In genomic region chr13:84192125-84192524, GRCh38 we compare ENCODE assay signal across 16 cellular contexts.
A peak's percentile ranks its signal among the peaks of the same experiment; 100 is the strongest.
DNase-seq lines count a peak whose midpoint lies in the region; ATAC-seq and TF ChIP-seq lines count a peak whose summit lies in the region.
"Had no signal": no experiment of that assay in that cellular context is flagged by ENCODE, and none has a peak within 500 bp of the region (broad histone marks: within the 10 kb centered on the region; RNA-seq: fewer than 3 reads in every experiment).

No MANE protein-coding gene starts in this region.

- H2BK120ac ChIP-seq in mesenchymal stem cell (ENCODE audit: low read depth, low read length) = no peak overlapping the region

- no peak overlapping the region for H3K14ac ChIP-seq in mesenchymal stem cell (ENCODE audit: low read length in 2 of 2)

- no peak overlapping the region for H2AFZ ChIP-seq in mesenchymal stem cell (ENCODE audit: low read depth, low read length)

- no peak for ATAC-seq in GM21526 (IDR thresholded peaks at IDR 0.05; ENCODE audit: low FRiP score, unreplicated experiment)
- ATAC-seq: activated T-helper 17 cell treated with anti-CD3 and anti-CD28 coated beads, Interleukin-2, amount 50 U/mL, for 72 hours; left ventricle myocardium superior had no signal

- intact Hi-C loops in activated naive CD4-positive, alpha-beta T cell treated with anti-CD3 and anti-CD28 coated beads for 36 hours (cut with micrococcal nuclease) = no loop called here

- H3K4me3 ChIP-seq in AG10803 (ENCODE audit: low read length) (no peak overlapping the region), MG63 (no peak overlapping the region), choroid plexus epithelial cell (ENCODE audit: low read depth, low read length) (no peak overlapping the region), mesenchymal stem cell (ENCODE audit: insufficient read depth in 1 of 2, low read depth in 1 of 2, low read length in 2 of 2) (no peak overlapping the region)
- H3K4me3 ChIP-seq: BLaER1 treated with 17β-estradiol and CSF1 and Interleukin-3, amounts not matched to agents 10 nM and 100 nM; vagina had no signal

- H2BK5ac ChIP-seq in mesenchymal stem cell (ENCODE audit: low read depth, low read length, poor library complexity, severe bottlenecking) = no peak overlapping the region

- no peak overlapping the region for H2BK12ac ChIP-seq in mesenchymal stem cell (ENCODE audit: low read length in 2 of 2)

- DNase-seq in AG10803 (ENCODE audit: low read depth) (peak; percentile 87), MG63 (peak; percentile 25), choroid plexus epithelial cell (ENCODE audit: low read depth) (peak; percentile 90), mesenchymal stem cell (peak; percentile 75), KBM-7 (no peak)
- no peak for DNase-seq in activated naive CD4-positive, alpha-beta T cell treated with anti-CD3 and anti-CD28 coated beads for 36 hours
- DNase-seq in activated T-cell treated with anti-CD3 and anti-CD28 coated beads, Interleukin-2, amount 50 U/mL, for 24 hours = no peak
- DNase-seq: activated CD4-positive, alpha-beta T cell treated with anti-CD3 and anti-CD28 coated beads, Interleukin-2, amount 50 U/mL, for 4 hours; GF-D8; left ventricle myocardium superior; NCI-H446 had no signal

- H3K4ac ChIP-seq in mesenchymal stem cell (ENCODE audit: low read depth in 1 of 2, low read length in 2 of 2) = no peak overlapping the region

- no peaks in the 10 kb centered on the region for H3K4me1 ChIP-seq in mesenchymal stem cell (ENCODE audit: control insufficient read depth, insufficient read depth, low read depth, low read length)
- H3K4me1 ChIP-seq: vagina had no signal

- H3K23ac ChIP-seq in mesenchymal stem cell (ENCODE audit: low read length in 2 of 2) = no peak overlapping the region

- H3K27ac Mint-ChIP-seq in activated naive CD4-positive, alpha-beta T cell treated with anti-CD3 and anti-CD28 coated beads for 36 hours = no peak overlapping the region
- H3K27ac Mint-ChIP-seq in activated T-cell treated with anti-CD3 and anti-CD28 coated beads, Interleukin-2, amount 50 U/mL, for 24 hours = no peak overlapping the region
- H3K27ac Mint-ChIP-seq: activated T-helper 17 cell treated with anti-CD3 and anti-CD28 coated beads, Interleukin-2, amount 50 U/mL, for 72 hours had no signal

- no peak overlapping the region for H2BK15ac ChIP-seq in mesenchymal stem cell (ENCODE audit: low read depth, poor library complexity, severe bottlenecking)

- H3K4me2 ChIP-seq in mesenchymal stem cell (ENCODE audit: low read length, poor library complexity, severe bottlenecking) = no peak overlapping the region

- in situ Hi-C loops in KBM-7 (cut with MboI; ENCODE audit: low pct_unique_long_range_greater_than_20kb, low sequenced_read_pairs) = no loop called here

- H2AK5ac ChIP-seq in mesenchymal stem cell (ENCODE audit: low read length, severe bottlenecking) = no peak overlapping the region

- H3K18ac ChIP-seq in mesenchymal stem cell (ENCODE audit: low read depth in 1 of 2, low read length in 2 of 2) = no peak overlapping the region

- H4K8ac ChIP-seq in mesenchymal stem cell (ENCODE audit: low read length) = no peak overlapping the region

- H3K79me1 ChIP-seq in mesenchymal stem cell (replicated peaks; ENCODE audit: low read length, poor library complexity, severe bottlenecking) = no peaks in the 10 kb centered on the region

- H3K9me3 ChIP-seq in MG63 (no peaks in the 10 kb centered on the region), mesenchymal stem cell (ENCODE audit: control insufficient read depth, low read length) (peaks cover 25% of the 10 kb centered on the region)
- H3K9me3 ChIP-seq: vagina had no signal

- CTCF ChIA-PET in activated naive CD4-positive, alpha-beta T cell treated with anti-CD3 and anti-CD28 coated beads for 36 hours (lab: Charles Lee) = interaction anchor here (0.6 kb wide), 1 partner anchor 386 kb away, joined by 3 read pairs; no protein-coding TSS in a partner anchor

- H3K4me1 Mint-ChIP-seq in activated naive CD4-positive, alpha-beta T cell treated with anti-CD3 and anti-CD28 coated beads for 36 hours (ENCODE audit: low read depth) = no peaks in the 10 kb centered on the region
- no peaks in the 10 kb centered on the region for H3K4me1 Mint-ChIP-seq in activated T-cell treated with anti-CD3 and anti-CD28 coated beads, Interleukin-2, amount 50 U/mL, for 24 hours (ENCODE audit: low read depth)
- H3K4me1 Mint-ChIP-seq: activated T-helper 17 cell treated with anti-CD3 and anti-CD28 coated beads, Interleukin-2, amount 50 U/mL, for 72 hours had no signal

- no peaks in the 10 kb centered on the region for H3K27me3 Mint-ChIP-seq in activated naive CD4-positive, alpha-beta T cell treated with anti-CD3 and anti-CD28 coated beads for 36 hours (ENCODE audit: low read depth)
- no peaks in the 10 kb centered on the region for H3K27me3 Mint-ChIP-seq in activated T-cell treated with anti-CD3 and anti-CD28 coated beads, Interleukin-2, amount 50 U/mL, for 24 hours
- H3K27me3 Mint-ChIP-seq: activated T-helper 17 cell treated with anti-CD3 and anti-CD28 coated beads, Interleukin-2, amount 50 U/mL, for 72 hours had no signal

- H3K9me3 Mint-ChIP-seq in activated naive CD4-positive, alpha-beta T cell treated with anti-CD3 and anti-CD28 coated beads for 36 hours = no peaks in the 10 kb centered on the region
- peaks cover 3% of the 10 kb centered on the region for H3K9me3 Mint-ChIP-seq in activated T-cell treated with anti-CD3 and anti-CD28 coated beads, Interleukin-2, amount 50 U/mL, for 24 hours

- WGBS in mesenchymal stem cell = 35% methylated on average over 3 of the region's 3 CpGs

- H3K9ac ChIP-seq in mesenchymal stem cell (ENCODE audit: low read length) = no peak overlapping the region
- H3K9ac ChIP-seq: BLaER1 treated with 17β-estradiol and CSF1 and Interleukin-3, amounts not matched to agents 10 nM and 100 nM had no signal

- peak overlapping the region; percentile 27 for H3K27ac ChIP-seq in mesenchymal stem cell (ENCODE audit: low read length, poor library complexity, severe bottlenecking)
- H3K27ac ChIP-seq: BLaER1 treated with 17β-estradiol and CSF1 and Interleukin-3, amounts not matched to agents 10 nM and 100 nM; HL-60; vagina had no signal

- H3K4me3 Mint-ChIP-seq in activated naive CD4-positive, alpha-beta T cell treated with anti-CD3 and anti-CD28 coated beads for 36 hours = no peak overlapping the region
- H3K4me3 Mint-ChIP-seq in activated T-cell treated with anti-CD3 and anti-CD28 coated beads, Interleukin-2, amount 50 U/mL, for 24 hours = no peak overlapping the region
- H3K4me3 Mint-ChIP-seq: activated T-helper 17 cell treated with anti-CD3 and anti-CD28 coated beads, Interleukin-2, amount 50 U/mL, for 72 hours had no signal

- no peak for TF ChIP-seq CTCF in AG10803 (conservative IDR thresholded peaks at IDR 0.05; ENCODE audit: low read length)
- no peak for TF ChIP-seq CTCF in choroid plexus epithelial cell (conservative IDR thresholded peaks at IDR 0.05; ENCODE audit: low read depth, low read length)

- H3K36me3 Mint-ChIP-seq in activated naive CD4-positive, alpha-beta T cell treated with anti-CD3 and anti-CD28 coated beads for 36 hours (ENCODE audit: low read depth) = no peaks in the 10 kb centered on the region
- H3K36me3 Mint-ChIP-seq in activated T-cell treated with anti-CD3 and anti-CD28 coated beads, Interleukin-2, amount 50 U/mL, for 24 hours (ENCODE audit: low read depth) = no peaks in the 10 kb centered on the region

- H3K36me3 ChIP-seq in MG63 (no peaks in the 10 kb centered on the region), mesenchymal stem cell (ENCODE audit: control insufficient read depth in 1 of 2, insufficient read depth in 2 of 2, low read depth in 1 of 2, low read length in 2 of 2) (no peaks in the 10 kb centered on the region)
- H3K36me3 ChIP-seq: BLaER1 treated with 17β-estradiol and CSF1 and Interleukin-3, amounts not matched to agents 10 nM and 100 nM; vagina had no signal

- H3K27me3 ChIP-seq in MG63 (no peaks in the 10 kb centered on the region), mesenchymal stem cell (ENCODE audit: control insufficient read depth in 1 of 2, insufficient read depth in 1 of 2, low read length in 2 of 2) (no peaks in the 10 kb centered on the region)
- H3K27me3 ChIP-seq: BLaER1 treated with 17β-estradiol and CSF1 and Interleukin-3, amounts not matched to agents 10 nM and 100 nM; vagina had no signal

- H4K91ac ChIP-seq in mesenchymal stem cell (ENCODE audit: low read length) = no peak overlapping the region

Comparison
In these comparisons a context has a peak if more than half of its experiments do, and no peak if none do; other contexts are left out.
1. DNase-seq: peak in AG10803 (single experiment), MG63 (single experiment), choroid plexus epithelial cell (single experiment) and mesenchymal stem cell (single experiment); none in KBM-7 (single experiment), activated naive CD4-positive, alpha-beta T cell treated with anti-CD3 and anti-CD28 coated beads for 36 hours (single experiment) and activated T-cell treated with anti-CD3 and anti-CD28 coated beads, Interleukin-2, amount 50 U/mL, for 24 hours (single experiment).